ENCODE assay signal across 7 cellular contexts in genomic region chr9:135176284-135176683, GRCh38.
"Had no signal": no experiment of that assay in that cellular context is flagged by ENCODE, and none has a peak within 500 bp of the region (broad histone marks: within the 10 kb centered on the region; RNA-seq: fewer than 3 reads in every experiment).

No MANE protein-coding gene starts in this region.

- H2AFZ ChIP-seq: GM23248, GM23338 had no signal

- H3K36me3 ChIP-seq: HAP-1 had no signal

- DNase-seq: GM23248, GOT3, H9, HCEC 1CT, HFFc6 had no signal

- H3K4me1 ChIP-seq: HAP-1 had no signal

- H3K4me2 ChIP-seq: GM23338 had no signal

- H3K9ac ChIP-seq: GM23248 had no signal

- H3K9me3 ChIP-seq: HAP-1 had no signal

- H3K27ac ChIP-seq: GM23248 had no signal

- H3K4me3 ChIP-seq: GM23248, GM23338, HAP-1 had no signal
